23 cellular contexts compared by ENCODE assay signal in the genomic region with DNA sequence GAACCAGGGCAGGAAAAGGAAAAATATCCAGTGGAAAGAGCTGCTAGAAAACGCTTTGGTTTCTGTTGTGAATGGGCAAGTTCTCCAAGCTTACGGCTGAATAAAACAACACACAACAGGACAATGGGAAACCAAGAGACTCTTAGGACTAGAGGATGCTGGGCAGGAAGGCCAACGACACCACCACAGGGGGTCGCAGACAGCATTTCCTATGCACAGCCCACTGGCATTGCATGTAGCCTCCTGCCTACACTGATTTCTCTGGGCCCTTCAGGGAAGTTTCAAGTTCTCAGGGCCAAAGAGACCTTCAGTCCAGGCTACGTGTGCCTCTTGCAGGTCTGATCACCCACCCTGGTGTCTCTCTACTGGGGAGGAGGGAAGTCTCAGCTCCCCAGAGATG.
"Had no signal": no experiment of that assay in that cellular context is flagged by ENCODE, and none has a peak within 500 bp of the region (broad histone marks: within the 10 kb centered on the region; RNA-seq: fewer than 3 reads in every experiment).

No MANE protein-coding gene starts in this region.

- ATAC-seq: activated T-helper 17 cell treated with anti-CD3 and anti-CD28 coated beads, Interleukin-2, amount 50 U/mL, for 72 hours; T-helper 17 cell had no signal

- H3K4me3 ChIP-seq: MG63 had no signal

- H3K27me3 ChIP-seq: MG63 had no signal

- H3K9me3 ChIP-seq: MG63 had no signal

- H3K4me1 Mint-ChIP-seq: activated CD4-positive, alpha-beta memory T cell treated with anti-CD3 and anti-CD28 coated beads, Interleukin-2, amount 10 ng/mL, durations not matched to agents 7 days and 5 days; activated naive CD8-positive, alpha-beta T cell treated with anti-CD3 and anti-CD28 coated beads for 36 hours; activated T-helper 17 cell treated with anti-CD3 and anti-CD28 coated beads, Interleukin-2, amount 50 U/mL, for 72 hours; T-helper 17 cell had no signal

- H3K9me3 Mint-ChIP-seq: activated naive CD4-positive, alpha-beta T cell treated with anti-CD3 and anti-CD28 coated beads for 36 hours; activated naive CD8-positive, alpha-beta T cell treated with anti-CD3 and anti-CD28 coated beads for 36 hours; activated T-helper 17 cell treated with anti-CD3 and anti-CD28 coated beads, Interleukin-2, amount 50 U/mL, for 72 hours had no signal

- H3K4me3 Mint-ChIP-seq: activated CD4-positive, alpha-beta memory T cell treated with anti-CD3 and anti-CD28 coated beads, Interleukin-2, amount 10 ng/mL, durations not matched to agents 7 days and 5 days; activated naive CD4-positive, alpha-beta T cell treated with anti-CD3 and anti-CD28 coated beads for 36 hours; activated naive CD8-positive, alpha-beta T cell treated with anti-CD3 and anti-CD28 coated beads for 36 hours; activated T-helper 17 cell treated with anti-CD3 and anti-CD28 coated beads, Interleukin-2, amount 50 U/mL, for 72 hours; T-helper 17 cell had no signal

- H3K27me3 Mint-ChIP-seq: activated CD4-positive, alpha-beta memory T cell treated with anti-CD3 and anti-CD28 coated beads, Interleukin-2, amount 10 ng/mL, durations not matched to agents 7 days and 5 days; activated naive CD8-positive, alpha-beta T cell treated with anti-CD3 and anti-CD28 coated beads for 36 hours; activated T-helper 17 cell treated with anti-CD3 and anti-CD28 coated beads, Interleukin-2, amount 50 U/mL, for 72 hours; T-helper 17 cell had no signal

- H3K27ac Mint-ChIP-seq: activated CD4-positive, alpha-beta memory T cell treated with anti-CD3 and anti-CD28 coated beads, Interleukin-2, amount 10 ng/mL, durations not matched to agents 7 days and 5 days; activated naive CD4-positive, alpha-beta T cell treated with anti-CD3 and anti-CD28 coated beads for 36 hours; activated naive CD8-positive, alpha-beta T cell treated with anti-CD3 and anti-CD28 coated beads for 36 hours; activated T-helper 17 cell treated with anti-CD3 and anti-CD28 coated beads, Interleukin-2, amount 50 U/mL, for 72 hours; T-helper 17 cell had no signal

- H3K36me3 ChIP-seq: MG63 had no signal

- H3K36me3 Mint-ChIP-seq: activated naive CD8-positive, alpha-beta T cell treated with anti-CD3 and anti-CD28 coated beads for 36 hours had no signal

- DNase-seq: activated CD4-positive, alpha-beta memory T cell treated with anti-CD3 and anti-CD28 coated beads, Interleukin-2, amount 10 ng/mL, durations not matched to agents 7 days and 5 days; activated CD4-positive, alpha-beta T cell treated with anti-CD3 and anti-CD28 coated beads, Interleukin-2, amount 50 U/mL, for 1 hour; activated CD4-positive, CD25-positive, alpha-beta regulatory T cell; activated gamma-delta T cell; activated naive CD4-positive, alpha-beta T cell treated with anti-CD3 and anti-CD28 coated beads for 36 hours; activated naive CD8-positive, alpha-beta T cell treated with anti-CD3 and anti-CD28 coated beads for 36 hours; activated T-cell treated with anti-CD3 and anti-CD28 coated beads for 4 hours; activated T-cell treated with anti-CD3 and anti-CD28 coated beads, Interleukin-2, amount 50 U/mL, for 48 hours; caudate nucleus; MG63; MV-4-11; NCI-H1105; NCI-H1436 treated with DMSO at 0.1 percent for 48 hours; NCI-H187; NCI-H2081; NCI-H2171; NCI-H2227 treated with DMSO at 0.1 percent for 48 hours; NCI-H446 treated with DMSO at 0.1 percent for 48 hours; NCI-H526; SIG-M5; T-helper 17 cell; T-helper 9 cell had no signal
